In the genomic region with DNA sequence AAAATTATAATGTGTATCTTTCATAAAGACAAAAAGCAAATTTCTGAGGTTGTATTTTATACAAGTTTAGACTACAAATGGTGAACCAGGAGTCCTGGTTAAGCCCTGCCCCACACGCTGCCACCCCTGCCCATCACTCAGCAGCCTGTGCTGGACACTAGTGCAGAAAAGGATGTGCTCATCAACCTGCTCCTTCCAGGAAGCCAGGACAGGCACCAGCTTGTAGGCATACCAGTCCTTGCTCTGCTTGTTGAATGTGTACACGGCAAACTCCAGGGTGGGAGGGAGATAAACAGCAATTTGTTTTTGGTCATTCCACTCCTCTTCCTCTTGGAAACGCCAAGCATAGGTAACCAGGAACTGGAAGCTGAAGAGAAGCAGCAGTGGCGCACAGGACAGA, we compare ENCODE assay signal across 25 cellular contexts. TPM values are rescaled to one million over a fixed set of nuclear protein-coding genes. Genes with fewer than 3 reads are reported as not detected.
"Had no signal": no experiment of that assay in that cellular context is flagged by ENCODE, and none has a peak within 500 bp of the region (broad histone marks: within the 10 kb centered on the region; RNA-seq: fewer than 3 reads in every experiment).

No MANE protein-coding gene starts in this region.

- H3K4me3 ChIP-seq: ascending aorta, body of pancreas, cardiac muscle cell, K562, Peyer's patch had no signal

- H3K27ac ChIP-seq: ascending aorta, body of pancreas, cardiac muscle cell, Peyer's patch had no signal

- H3K27ac Mint-ChIP-seq: activated CD4-positive, alpha-beta memory T cell treated with anti-CD3 and anti-CD28 coated beads for 36 hours; activated CD4-positive, alpha-beta T cell treated with anti-CD3 and anti-CD28 coated beads, Interleukin-2, amount 10 ng/mL, durations not matched to agents 7 days and 5 days; activated naive CD4-positive, alpha-beta T cell treated with anti-CD3 and anti-CD28 coated beads, Interleukin-2, amount 50 U/mL, for 72 hours; activated naive CD8-positive, alpha-beta T cell treated with anti-CD3 and anti-CD28 coated beads, Interleukin-2, amount 50 U/mL, for 24 hours; T-helper 17 cell; WTC11 had no signal

- H3K27me3 Mint-ChIP-seq: activated CD4-positive, alpha-beta memory T cell treated with anti-CD3 and anti-CD28 coated beads for 36 hours; activated CD4-positive, alpha-beta T cell treated with anti-CD3 and anti-CD28 coated beads, Interleukin-2, amount 10 ng/mL, durations not matched to agents 7 days and 5 days; activated naive CD8-positive, alpha-beta T cell treated with anti-CD3 and anti-CD28 coated beads, Interleukin-2, amount 50 U/mL, for 24 hours had no signal

- DNase-seq: activated CD4-positive, alpha-beta memory T cell treated with anti-CD3 and anti-CD28 coated beads for 36 hours; activated CD4-positive, alpha-beta T cell treated with anti-CD3 and anti-CD28 coated beads, Interleukin-2, amount 10 ng/mL, durations not matched to agents 7 days and 5 days; activated CD4-positive, CD25-positive, alpha-beta regulatory T cell treated with anti-CD3 and anti-CD28 coated beads, Interleukin-2, amount 50 U/mL, for 72 hours; activated effector memory CD4-positive, alpha-beta T cell treated with anti-CD3 and anti-CD28 coated beads, Interleukin-2, amount 50 U/mL, for 16 hours; activated naive CD4-positive, alpha-beta T cell treated with Interleukin-2 at 50 U/mL for 16 hours; activated naive CD8-positive, alpha-beta T cell treated with anti-CD3 and anti-CD28 coated beads, Interleukin-2, amount 50 U/mL, for 24 hours; activated T-cell treated with anti-CD3 and anti-CD28 coated beads, Interleukin-2, amount 50 U/mL, for 4 hours; amniotic stem cell; body of pancreas; Kasumi-1; NCI-H1048; NCI-H1930; NCI-H2171 treated with DMSO at 0.1 percent for 48 hours; NCI-H510A treated with DMSO at 0.1 percent for 48 hours; NCI-H69; Peyer's patch; SHP77 treated with DMSO at 0.1 percent for 48 hours; T-helper 17 cell; T-helper 9 cell had no signal

- H3K9me3 Mint-ChIP-seq: activated CD4-positive, alpha-beta memory T cell treated with anti-CD3 and anti-CD28 coated beads for 36 hours; activated CD4-positive, alpha-beta T cell treated with anti-CD3 and anti-CD28 coated beads, Interleukin-2, amount 10 ng/mL, durations not matched to agents 7 days and 5 days; activated naive CD4-positive, alpha-beta T cell treated with anti-CD3 and anti-CD28 coated beads, Interleukin-2, amount 50 U/mL, for 72 hours; activated T-cell treated with anti-CD3 and anti-CD28 coated beads, Interleukin-2, amount 50 U/mL, for 4 hours had no signal

- H3K9me3 ChIP-seq: ascending aorta, body of pancreas, Peyer's patch had no signal

- H3K4me1 ChIP-seq: ascending aorta, body of pancreas, Peyer's patch had no signal

- H3K36me3 ChIP-seq: ascending aorta, cardiac muscle cell, Peyer's patch had no signal

- H3K4me1 Mint-ChIP-seq: activated CD4-positive, alpha-beta T cell treated with anti-CD3 and anti-CD28 coated beads, Interleukin-2, amount 10 ng/mL, durations not matched to agents 7 days and 5 days; activated naive CD8-positive, alpha-beta T cell treated with anti-CD3 and anti-CD28 coated beads, Interleukin-2, amount 50 U/mL, for 24 hours; T-helper 17 cell had no signal

- H3K4me3 Mint-ChIP-seq: activated CD4-positive, alpha-beta memory T cell treated with anti-CD3 and anti-CD28 coated beads for 36 hours; activated CD4-positive, alpha-beta T cell treated with anti-CD3 and anti-CD28 coated beads, Interleukin-2, amount 10 ng/mL, durations not matched to agents 7 days and 5 days; activated naive CD8-positive, alpha-beta T cell treated with anti-CD3 and anti-CD28 coated beads, Interleukin-2, amount 50 U/mL, for 24 hours; activated T-cell treated with anti-CD3 and anti-CD28 coated beads, Interleukin-2, amount 50 U/mL, for 4 hours; T-helper 17 cell; WTC11 had no signal

- H3K27me3 ChIP-seq: ascending aorta, body of pancreas, cardiac muscle cell, Peyer's patch had no signal

- H3K36me3 Mint-ChIP-seq: activated CD4-positive, alpha-beta memory T cell treated with anti-CD3 and anti-CD28 coated beads for 36 hours; activated naive CD4-positive, alpha-beta T cell treated with anti-CD3 and anti-CD28 coated beads, Interleukin-2, amount 50 U/mL, for 72 hours; WTC11 had no signal

RNA-seq across cellular contexts. Expression of a gene that starts 18.1 kb away (rescaled TPM):
- total RNA-seq: activated CD4-positive, alpha-beta memory T cell treated with anti-CD3 and anti-CD28 coated beads for 36 hours; activated CD4-positive, alpha-beta T cell treated with anti-CD3 and anti-CD28 coated beads, Interleukin-2, amount 10 ng/mL, durations not matched to agents 7 days and 5 days; activated naive CD4-positive, alpha-beta T cell treated with anti-CD3 and anti-CD28 coated beads, Interleukin-2, amount 50 U/mL, for 72 hours; activated T-cell treated with anti-CD3 and anti-CD28 coated beads, Interleukin-2, amount 50 U/mL, for 4 hours; ascending aorta; body of pancreas; cardiac muscle cell; K562; Peyer's patch; SK-MEL-5; T-helper 17 cell; WTC11 had no signal
- polyA plus RNA-seq: cardiac muscle cell, K562 had no signal

RNA-seq across cellular contexts. Expression of a gene that starts 55.5 kb away (rescaled TPM):
- total RNA-seq: activated CD4-positive, alpha-beta memory T cell treated with anti-CD3 and anti-CD28 coated beads for 36 hours; activated CD4-positive, alpha-beta T cell treated with anti-CD3 and anti-CD28 coated beads, Interleukin-2, amount 10 ng/mL, durations not matched to agents 7 days and 5 days; activated naive CD4-positive, alpha-beta T cell treated with anti-CD3 and anti-CD28 coated beads, Interleukin-2, amount 50 U/mL, for 72 hours; activated T-cell treated with anti-CD3 and anti-CD28 coated beads, Interleukin-2, amount 50 U/mL, for 4 hours; ascending aorta; cardiac muscle cell; K562; Peyer's patch; SK-MEL-5; T-helper 17 cell; WTC11 had no signal
- polyA plus RNA-seq: cardiac muscle cell, K562 had no signal

RNA-seq across cellular contexts. Expression of a gene that starts 59.3 kb away (rescaled TPM):
- total RNA-seq: activated CD4-positive, alpha-beta memory T cell treated with anti-CD3 and anti-CD28 coated beads for 36 hours; activated CD4-positive, alpha-beta T cell treated with anti-CD3 and anti-CD28 coated beads, Interleukin-2, amount 10 ng/mL, durations not matched to agents 7 days and 5 days; activated naive CD4-positive, alpha-beta T cell treated with anti-CD3 and anti-CD28 coated beads, Interleukin-2, amount 50 U/mL, for 72 hours; activated T-cell treated with anti-CD3 and anti-CD28 coated beads, Interleukin-2, amount 50 U/mL, for 4 hours; ascending aorta; body of pancreas; cardiac muscle cell; K562; Peyer's patch; SK-MEL-5; T-helper 17 cell; WTC11 had no signal
- polyA plus RNA-seq: cardiac muscle cell, K562 had no signal
